1 cellular context compared by ENCODE assay signal in the genomic region with DNA sequence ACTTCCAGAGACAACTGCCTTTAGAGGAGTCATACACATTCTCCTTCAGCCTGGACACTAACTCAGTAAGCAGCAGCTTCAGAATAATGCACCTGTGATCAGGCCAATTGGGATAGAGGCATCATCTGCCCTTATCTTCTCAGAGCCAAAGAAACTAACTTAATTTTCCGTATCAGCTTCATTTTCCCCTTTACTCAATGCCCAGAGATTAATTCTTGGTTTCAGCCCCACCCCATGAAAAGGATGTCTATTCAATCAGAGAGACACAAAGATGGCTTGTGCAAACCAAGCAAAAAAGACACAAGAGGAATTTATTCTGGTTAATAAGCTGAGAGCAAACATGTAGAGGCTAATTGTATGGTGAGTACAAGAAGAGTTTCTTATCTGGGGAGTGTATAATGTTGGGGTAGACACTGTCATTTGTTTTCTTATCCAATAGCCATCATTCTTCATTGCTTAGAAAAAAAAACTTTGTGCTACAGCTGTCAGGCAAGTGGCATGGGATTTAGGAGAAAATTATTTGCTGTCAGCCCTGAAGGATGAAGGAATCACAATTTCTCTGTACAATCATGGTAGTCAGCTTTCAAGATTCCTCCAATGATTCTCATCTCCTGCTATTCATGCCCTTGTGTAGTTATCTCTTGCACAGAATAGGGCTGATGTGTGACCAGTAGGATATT.
TF ChIP-seq lines count a peak whose summit lies in the region.

No MANE protein-coding gene starts in this region.

TF ChIP-seq in HCT116, 20 proteins besides CTCF, POLR2A, EP300 and RAD21 (continued from another document):
- TF ChIP-seq EZH2phosphoT487 (IDR thresholded peaks at IDR 0.05; ENCODE audit: borderline replicate concordance) (peak; percentile 79; the same call in 1 of the 2 replicates), CBX3 (IDR thresholded peaks at IDR 0.05; ENCODE audit: low read depth) (no peak)
TF ChIP-seq in HCT116: peak in this region for 2.
